Comparison of ENCODE assay signal across 20 cellular contexts in genomic region chr16:55572439-55572838, GRCh38. TPM values are rescaled to one million over a fixed set of nuclear protein-coding genes. Genes with fewer than 3 reads are reported as not detected.
DNase-seq lines count a peak whose midpoint lies in the region; TF ChIP-seq lines count a peak whose summit lies in the region.
"Had no signal": no experiment of that assay in that cellular context is flagged by ENCODE, and none has a peak within 500 bp of the region (broad histone marks: within the 10 kb centered on the region; RNA-seq: fewer than 3 reads in every experiment).

No MANE protein-coding gene starts in this region.

- no peak overlapping the region for H3K4me3 ChIP-seq in fibroblast of villous mesenchyme (ENCODE audit: low read depth, low read length)
- H3K4me3 ChIP-seq: A549 had no signal

- peaks cover 19% of the 10 kb centered on the region for H3K4me1 Mint-ChIP-seq in endothelial cell (ENCODE audit: unreplicated experiment)

- H3K36me3 Mint-ChIP-seq in endothelial cell (ENCODE audit: low read depth, unreplicated experiment), result peaks cover 4% of the 10 kb centered on the region
- H3K36me3 Mint-ChIP-seq: CD8-positive, alpha-beta T cell had no signal

- no peaks in the 10 kb centered on the region for H3K9me3 Mint-ChIP-seq in endothelial cell (ENCODE audit: unreplicated experiment)
- H3K9me3 Mint-ChIP-seq: CD8-positive, alpha-beta T cell had no signal

- H3K27me3 Mint-ChIP-seq in endothelial cell (ENCODE audit: unreplicated experiment), result no peaks in the 10 kb centered on the region

- peak; percentile 34 for DNase-seq in AG09319 (ENCODE audit: extremely low read depth, low read depth)
- peak; percentile 7 for DNase-seq in HT-29 (ENCODE audit: low spot score)
- no peak for DNase-seq in endothelial cell (ENCODE audit: low spot score)
- peak; percentile 46 for DNase-seq in fibroblast of villous mesenchyme (ENCODE audit: low read depth)
- no peak for DNase-seq in UCSD-AML1 (lab: John Stamatoyannopoulos, UW; ENCODE audit: unreplicated experiment)
- DNase-seq in pons (ENCODE audit: low spot score), result no peak
- DNase-seq in DMS 273 (lab: John Stamatoyannopoulos, UW; ENCODE audit: unreplicated experiment), result no peak
- DNase-seq in NCI-H1694 treated with DMSO at 0.1 percent for 48 hours (lab: John Stamatoyannopoulos, UW), result no peak
- DNase-seq: CD8-positive, alpha-beta T cell; Karpas-422; NCI-H2029 treated with DMSO at 0.1 percent for 48 hours; NCI-H2227 treated with DMSO at 0.1 percent for 48 hours; NCI-H526 treated with DMSO at 0.1 percent for 48 hours; NK-92 treated with Interleukin-12 subunit alpha and Interleukin-12 subunit beta, amount 100 ng/mL, for 24 hours; OCI-M1; RPMI8226 had no signal

- H3K4me3 Mint-ChIP-seq in endothelial cell (ENCODE audit: unreplicated experiment), result no peak overlapping the region
- H3K4me3 Mint-ChIP-seq: B cell; CD8-positive, alpha-beta T cell had no signal

- TF ChIP-seq CTCF in AG09319 (IDR thresholded peaks at IDR 0.05; ENCODE audit: low read depth, low read length) (no peak), endothelial cell (IDR thresholded peaks at IDR 0.05; ENCODE audit: unreplicated experiment) (no peak), fibroblast of villous mesenchyme (IDR thresholded peaks at IDR 0.05; ENCODE audit: insufficient read depth, low read depth, low read length) (no peak)

- peak overlapping the region; percentile 49 for H3K27ac Mint-ChIP-seq in endothelial cell (ENCODE audit: unreplicated experiment)
- H3K27ac Mint-ChIP-seq: B cell; CD8-positive, alpha-beta T cell had no signal

RNA-seq across cellular contexts. Expression of gene CAPNS2, which starts 6.0 kb away (rescaled TPM):
- 0.08 and 0.23 TPM in 2 replicates for total RNA-seq in HT-29 (2014; rRNA removed; shearing (Covaris generic))
- total RNA-seq in endothelial cell (ENCODE audit: unreplicated experiment), result 1.2 TPM
- 1.3 and 2.6 TPM in 2 replicates for total RNA-seq in fibroblast of villous mesenchyme
- total RNA-seq: B cell; CD8-positive, alpha-beta T cell; Daoy; H4 had no signal

Comparison
In these comparisons a context has a peak if more than half of its experiments do, and no peak if none do; other contexts are left out.
1. DNase-seq: peak in AG09319 (single experiment), HT-29 (single experiment) and fibroblast of villous mesenchyme (single experiment); none in endothelial cell (single experiment), UCSD-AML1 (single experiment), pons (single experiment), DMS 273 (single experiment) and NCI-H1694 treated with DMSO at 0.1 percent for 48 hours (single experiment).